ENCODE assay signal across 8 cellular contexts in the genomic region with DNA sequence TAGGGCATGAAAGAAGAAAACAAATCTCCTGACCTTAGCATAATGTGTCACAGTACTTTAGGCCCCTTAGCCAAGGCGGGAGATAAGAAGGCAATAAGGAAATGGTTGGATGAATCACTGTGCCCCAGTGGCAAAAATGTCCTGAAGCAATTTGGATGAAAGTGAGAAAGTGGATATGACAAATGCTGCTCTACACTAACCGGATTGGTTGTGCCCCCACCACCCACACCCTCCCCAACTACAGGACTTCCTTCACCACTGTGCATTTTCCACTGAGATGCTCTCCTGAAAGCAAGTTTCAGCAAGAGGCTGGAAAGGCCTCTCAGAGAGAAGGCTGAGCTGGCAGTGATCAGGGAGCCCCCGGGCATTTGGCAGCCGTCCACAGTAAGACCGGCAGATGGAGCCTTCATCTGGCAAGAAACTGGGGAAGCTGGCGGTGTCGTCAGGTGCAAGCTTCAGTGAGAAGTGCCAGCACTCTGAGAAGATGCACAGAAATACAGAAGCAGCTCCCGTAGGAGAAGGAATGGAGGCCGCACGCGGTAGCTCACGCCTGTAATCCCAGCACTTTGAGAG.
A peak's percentile ranks its signal among the peaks of the same experiment; 100 is the strongest.
DNase-seq lines count a peak whose midpoint lies in the region; ATAC-seq, FAIRE-seq and TF ChIP-seq lines count a peak whose summit lies in the region.

No MANE protein-coding gene starts in this region.

- no peak for FAIRE-seq in pancreas (lab: Jason Lieb, UNC)

- peak overlapping the region in 1 of 2 donors; percentile 8 for H3K9ac ChIP-seq in duodenal mucosa (ENCODE audit: low read depth in 1 of 2, low read length in 2 of 2)

- peak; percentile 15 to 78 (median 61) for ATAC-seq in pancreas
- ATAC-seq in HG03108 (IDR thresholded peaks at IDR 0.05; ENCODE audit: unreplicated experiment), result no peak
- ATAC-seq in GM19452 (IDR thresholded peaks at IDR 0.05; ENCODE audit: unreplicated experiment), result no peak

- H3K36me3 ChIP-seq in duodenal mucosa (ENCODE audit: control insufficient read depth in 1 of 2, insufficient read depth in 2 of 2, low read length in 2 of 2) (no peaks in the 10 kb centered on the region), pancreas (no peaks in the 10 kb centered on the region), left ventricle myocardium inferior (no peaks in the 10 kb centered on the region)

- CTCF ChIA-PET in AG04450 (lab: Charles Lee), result interaction anchor here (1.0 kb wide), 1 partner anchor 17 kb away, joined by 3 read pairs; no protein-coding TSS in a partner anchor

- intact Hi-C loops in pancreas (cut with DNase I), result no loop called here
- intact Hi-C loops in left ventricle myocardium inferior (cut with micrococcal nuclease), result no loop called here

- H3K9me3 ChIP-seq in AG04450 (ENCODE audit: control insufficient read depth, insufficient read depth, low read length) (no peaks in the 10 kb centered on the region), duodenal mucosa (ENCODE audit: control insufficient read depth in 1 of 2, low read length in 2 of 2) (no peaks in the 10 kb centered on the region), pancreas (no peaks in the 10 kb centered on the region), left ventricle myocardium inferior (replicated peaks) (no peaks in the 10 kb centered on the region)

- POLR2A ChIA-PET in AG04450 (lab: Yijun Ruan, JAX), result no interaction called here

- DNase-seq in AG04450 (ENCODE audit: low read depth, low spot score), result no peak
- peak; percentile 14 for DNase-seq in HCEC 1CT
- peak; percentile 88 for DNase-seq in RPMI8226
- peak in 2 of 6 donors; percentile 7 to 25 for DNase-seq in pancreas
- no peak for DNase-seq in left ventricle myocardium inferior

- WGBS in pancreas, 2 donors, result 57 to 61% methylated on average over 12 of the region's 12 CpGs

- H3K27me3 ChIP-seq in AG04450 (ENCODE audit: control insufficient read depth, insufficient read depth, low read length), result no peaks in the 10 kb centered on the region
- no peaks in the 10 kb centered on the region for H3K27me3 ChIP-seq in duodenal mucosa (ENCODE audit: control insufficient read depth in 1 of 2, insufficient read depth in 2 of 2, low read length in 2 of 2)
- H3K27me3 ChIP-seq in pancreas, result no peaks in the 10 kb centered on the region
- H3K27me3 ChIP-seq in left ventricle myocardium inferior (ENCODE audit: low read depth), result no peaks in the 10 kb centered on the region

- H3K27ac ChIP-seq in AG04450 (ENCODE audit: low read depth, low read length) (no peak overlapping the region), duodenal mucosa (ENCODE audit: low read depth, low read length) (peak overlapping the region; percentile 39), pancreas (no peak overlapping the region), left ventricle myocardium inferior (replicated peaks) (no peak overlapping the region)

- H3K4me3 ChIP-seq in AG04450 (ENCODE audit: low read depth, low read length), result no peak overlapping the region
- peak overlapping the region; percentile 17 to 51 for H3K4me3 ChIP-seq in duodenal mucosa (ENCODE audit: low read depth in 1 of 2, low read length in 2 of 2)
- H3K4me3 ChIP-seq in pancreas, result no peak overlapping the region
- H3K4me3 ChIP-seq in left ventricle myocardium inferior, result no peak overlapping the region

- H3K4me1 ChIP-seq in duodenal mucosa (ENCODE audit: control insufficient read depth in 1 of 2, insufficient read depth in 2 of 2, low read length in 2 of 2) (peaks cover 18 to 20% of the 10 kb centered on the region in 2 donors), pancreas (no peaks in the 10 kb centered on the region), left ventricle myocardium inferior (no peaks in the 10 kb centered on the region)

- TF ChIP-seq CTCF in AG04450 (IDR thresholded peaks at IDR 0.05; ENCODE audit: low read depth, low read length) (peak; percentile 11; the same call in 1 of the 2 replicates), pancreas (IDR thresholded peaks at IDR 0.05) (no peak), left ventricle myocardium inferior (IDR thresholded peaks at IDR 0.05; ENCODE audit: borderline replicate concordance) (no peak)

Comparison
In these comparisons a context has a peak if more than half of its experiments do, and no peak if none do; other contexts are left out.
1. DNase-seq: peak in HCEC 1CT (single experiment) and RPMI8226 (single experiment); none in AG04450 (single experiment) and left ventricle myocardium inferior (single experiment).
2. H3K4me3 ChIP-seq: peak in duodenal mucosa (2 of 2); none in AG04450 (single experiment), pancreas (0 of 4) and left ventricle myocardium inferior (single experiment).
3. ATAC-seq: peak in pancreas (4 of 4); none in HG03108 (single experiment) and GM19452 (single experiment).